ENCODE assay signal across 11 cellular contexts in genomic region chr1:115780655-115781054, GRCh38. TPM values are rescaled to one million over a fixed set of nuclear protein-coding genes. Genes with fewer than 3 reads are reported as not detected.
DNase-seq lines count a peak whose midpoint lies in the region; TF ChIP-seq lines count a peak whose summit lies in the region.
"Not testable (repeated sequence)": the region's sequence is repeated elsewhere in the genome, so short reads cannot be mapped to it uniquely, and the experiment has no call there.
"Had no signal": no experiment of that assay in that cellular context is flagged by ENCODE, and none has a peak within 500 bp of the region (broad histone marks: within the 10 kb centered on the region; RNA-seq: fewer than 3 reads in every experiment).

No MANE protein-coding gene starts in this region.

- not testable (repeated sequence) for H4K20me1 ChIP-seq in Loucy (ENCODE audit: insufficient read depth, low read length, poor library complexity, severe bottlenecking); PC-9 (ENCODE audit: insufficient read depth); mammary epithelial cell (ENCODE audit: insufficient read depth, low read length)

- not testable (repeated sequence) for H2BK15ac ChIP-seq in mesenchymal stem cell (ENCODE audit: low read depth, poor library complexity, severe bottlenecking)

- not testable (repeated sequence) for TF ChIP-seq POLR2A in esophagus squamous epithelium (IDR thresholded peaks at IDR 0.05)

- not testable (repeated sequence) for H3K9ac ChIP-seq in Loucy (ENCODE audit: low read depth, low read length, poor library complexity, severe bottlenecking); adipocyte (ENCODE audit: low read length); mammary epithelial cell (ENCODE audit: insufficient read depth, low read length)
- H3K9ac ChIP-seq in mesenchymal stem cell (ENCODE audit: low read length), result peak overlapping the region; percentile 54
- H3K9ac ChIP-seq in skeletal muscle satellite cell (ENCODE audit: low read depth, low read length), result peak overlapping the region; percentile 27

- not testable (repeated sequence) for TF ChIP-seq CTCF in Loucy (conservative IDR thresholded peaks at IDR 0.05; ENCODE audit: low read length); PC-9 (conservative IDR thresholded peaks at IDR 0.05); mammary epithelial cell (conservative IDR thresholded peaks at IDR 0.05 in 1 of 2, IDR thresholded peaks at IDR 0.05 in 1 of 2; ENCODE audit: extremely low read depth in 1 of 2, insufficient read depth in 1 of 2, low read depth in 1 of 2, low read length in 2 of 2); esophagus squamous epithelium (IDR thresholded peaks at IDR 0.05)

- H3K36me3 ChIP-seq in Loucy (ENCODE audit: insufficient read depth, low read length); PC-9 (ENCODE audit: low read depth); adipocyte (ENCODE audit: control insufficient read depth, insufficient read depth, low read length, severe bottlenecking); mammary epithelial cell (ENCODE audit: insufficient read depth, low read length); esophagus squamous epithelium; mesenchymal stem cell (ENCODE audit: control insufficient read depth in 1 of 2, insufficient read depth in 2 of 2, low read depth in 1 of 2, low read length in 2 of 2); skeletal muscle satellite cell (ENCODE audit: insufficient read depth, low read length): not testable (repeated sequence)

- CTCF ChIA-PET in PC-9 (lab: Charles Lee), result not testable (repeated sequence)
- CTCF ChIA-PET in mammary epithelial cell (lab: Charles Lee; ENCODE audit: low non-redundant PET), result interaction anchor here (0.6 kb wide), 1 partner anchor 728 kb away, joined by 5 read pairs; no protein-coding TSS in a partner anchor

- H3K4ac ChIP-seq in mesenchymal stem cell (ENCODE audit: low read depth in 1 of 2, low read length in 2 of 2), result not testable (repeated sequence)

- H2BK5ac ChIP-seq in mesenchymal stem cell (ENCODE audit: low read depth, low read length, poor library complexity, severe bottlenecking), result not testable (repeated sequence)

- H3K79me1 ChIP-seq in mesenchymal stem cell (replicated peaks; ENCODE audit: low read length, poor library complexity, severe bottlenecking), result not testable (repeated sequence)

- H3K18ac ChIP-seq in mesenchymal stem cell (ENCODE audit: low read depth in 1 of 2, low read length in 2 of 2), result not testable (repeated sequence)

- not testable (repeated sequence) for H3K9me2 ChIP-seq in Loucy (replicated peaks; ENCODE audit: low read depth, low read length); PC-9 (ENCODE audit: insufficient read depth)

- H3K9me3 ChIP-seq in Loucy (ENCODE audit: insufficient read depth, low read depth, low read length); PC-9 (ENCODE audit: insufficient read depth, low read depth); adipocyte (ENCODE audit: control insufficient read depth, low read length); mammary epithelial cell (replicated peaks; ENCODE audit: insufficient read depth, low read length); esophagus squamous epithelium; mesenchymal stem cell (ENCODE audit: control insufficient read depth, low read length); skeletal muscle satellite cell (replicated peaks; ENCODE audit: low read length): not testable (repeated sequence)

- WGBS in mammary epithelial cell (ENCODE audit: low coverage, missing lambda C conversion rate), result 64% methylated on average over 2 of the region's 2 CpGs
- 81 to 82% methylated on average over 2 of the region's 2 CpGs for WGBS in esophagus squamous epithelium, 2 donors
- 65% methylated on average over 2 of the region's 2 CpGs for WGBS in mesenchymal stem cell

- POLR2A ChIA-PET in PC-9 (lab: Charles Lee; ENCODE audit: unreplicated experiment), result not testable (repeated sequence)

- H4K8ac ChIP-seq in mesenchymal stem cell (ENCODE audit: low read length), result not testable (repeated sequence)

- not testable (repeated sequence) for H3K23ac ChIP-seq in mesenchymal stem cell (ENCODE audit: low read length in 2 of 2)

- H3K4me3 ChIP-seq in Loucy (ENCODE audit: low read length, poor library complexity, severe bottlenecking); PC-9; mammary epithelial cell (replicated peaks in 1 of 3; ENCODE audit: insufficient read depth in 1 of 3, low read depth in 2 of 3, low read length in 3 of 3); esophagus squamous epithelium; mesenchymal stem cell (ENCODE audit: insufficient read depth in 1 of 2, low read depth in 1 of 2, low read length in 2 of 2); skeletal muscle satellite cell (ENCODE audit: low read length): not testable (repeated sequence)
- peak overlapping the region; percentile 37 for H3K4me3 ChIP-seq in adipocyte (ENCODE audit: low read length)

- in situ Hi-C loops in mammary epithelial cell (cut with MboI; ENCODE audit: low sequenced_read_pairs in 2 of 2), result not testable (repeated sequence)

- H3K4me1 ChIP-seq in Loucy (ENCODE audit: insufficient read depth, low read length, poor library complexity, severe bottlenecking); mesenchymal stem cell (ENCODE audit: control insufficient read depth, insufficient read depth, low read depth, low read length): not testable (repeated sequence)
- H3K4me1 ChIP-seq in PC-9 (replicated peaks; ENCODE audit: insufficient read depth) (peaks cover 32% of the 10 kb centered on the region), adipocyte (ENCODE audit: control insufficient read depth, insufficient read depth, low read length) (peaks cover 32% of the 10 kb centered on the region), mammary epithelial cell (ENCODE audit: insufficient read depth, low read length) (peaks cover 31% of the 10 kb centered on the region), esophagus squamous epithelium (peaks cover 13 to 35% (median 17%) of the 10 kb centered on the region in 3 donors), skeletal muscle satellite cell (ENCODE audit: control insufficient read depth, insufficient read depth, low read length) (peaks cover 30% of the 10 kb centered on the region)

- peak overlapping the region; percentile 13 for H3K4me2 ChIP-seq in Loucy (ENCODE audit: low read depth, low read length, poor library complexity, severe bottlenecking)
- H3K4me2 ChIP-seq in PC-9, result peak overlapping the region; percentile 1; the same call in 1 of the 2 replicates
- peak overlapping the region; percentile 40 for H3K4me2 ChIP-seq in mammary epithelial cell (ENCODE audit: insufficient read depth, low read depth, low read length)
- not testable (repeated sequence) for H3K4me2 ChIP-seq in mesenchymal stem cell (ENCODE audit: low read length, poor library complexity, severe bottlenecking)
- H3K4me2 ChIP-seq in skeletal muscle satellite cell (ENCODE audit: low read length), result peak overlapping the region; percentile 49

- not testable (repeated sequence) for H4K91ac ChIP-seq in mesenchymal stem cell (ENCODE audit: low read length)

- not testable (repeated sequence) for H2AK5ac ChIP-seq in mesenchymal stem cell (ENCODE audit: low read length, severe bottlenecking)

- not testable (repeated sequence) for H3F3A ChIP-seq in Loucy (ENCODE audit: low read depth)
- peaks cover 32% of the 10 kb centered on the region for H3F3A ChIP-seq in PC-9 (ENCODE audit: insufficient read depth, low read depth)

- dilution Hi-C loops in mammary epithelial cell (cut with HindIII; ENCODE audit: low sequenced_read_pairs), result not testable (repeated sequence)

- H3K79me2 ChIP-seq in Loucy (ENCODE audit: insufficient read depth, low read length); PC-9 (ENCODE audit: low read depth); mammary epithelial cell (ENCODE audit: insufficient read depth, low read length): not testable (repeated sequence)

- H2AFZ ChIP-seq in Loucy (ENCODE audit: low read length); PC-9; mammary epithelial cell (ENCODE audit: low read depth, low read length); mesenchymal stem cell (ENCODE audit: low read depth, low read length): not testable (repeated sequence)

- DNase-seq in PC-9; adipocyte (ENCODE audit: low read depth); mammary epithelial cell; esophagus squamous epithelium (lab: John Stamatoyannopoulos, UW); mesenchymal stem cell: not testable (repeated sequence)

- intact Hi-C loops in PC-9 (cut with micrococcal nuclease; ENCODE audit: unreplicated experiment) (loop anchor here (10.0 kb wide), 1 partner anchor 714 kb away; no protein-coding TSS in a partner anchor), mammary epithelial cell (cut with micrococcal nuclease) (loop anchor here (1.0 kb wide), 2 partner anchors 27 to 197 kb away; no protein-coding TSS in a partner anchor)
- intact Hi-C loops in esophagus squamous epithelium (cut with DNase I), result not testable (repeated sequence)

- not testable (repeated sequence) for H2BK12ac ChIP-seq in mesenchymal stem cell (ENCODE audit: low read length in 2 of 2)

- not testable (repeated sequence) for H3K14ac ChIP-seq in mesenchymal stem cell (ENCODE audit: low read length in 2 of 2)

- H3K27ac ChIP-seq in PC-9 (0 out of 2 replicates have a peak overlapping the region, but pooled peaks have one; percentile 84), mammary epithelial cell (ENCODE audit: insufficient read depth, low read depth, low read length) (peak overlapping the region; percentile 97), esophagus squamous epithelium (peak overlapping the region; percentile 14 to 92 (median 84))
- H3K27ac ChIP-seq in mesenchymal stem cell (ENCODE audit: low read length, poor library complexity, severe bottlenecking), result not testable (repeated sequence)

- H3K27me3 ChIP-seq in Loucy (ENCODE audit: insufficient read depth, low read length, poor library complexity, severe bottlenecking); PC-9 (ENCODE audit: insufficient read depth, low read depth); adipocyte (replicated peaks; ENCODE audit: control insufficient read depth, insufficient read depth, low read length); mammary epithelial cell (ENCODE audit: insufficient read depth, low read length); esophagus squamous epithelium; mesenchymal stem cell (ENCODE audit: control insufficient read depth in 1 of 2, insufficient read depth in 1 of 2, low read length in 2 of 2); skeletal muscle satellite cell (ENCODE audit: control insufficient read depth, insufficient read depth, low read length): not testable (repeated sequence)

- BruUV-seq in PC-9 (replicated peaks; lab: Mats Ljungman, UMichigan); mammary epithelial cell (replicated peaks; lab: Mats Ljungman, UMichigan): not testable (repeated sequence)

- H2BK120ac ChIP-seq in mesenchymal stem cell (ENCODE audit: low read depth, low read length), result not testable (repeated sequence)

RNA-seq across cellular contexts. Expression of gene CASQ2, which starts 12.1 kb away (rescaled TPM):
- not detected in 2 replicates for total RNA-seq in PC-9 (2021)
- total RNA-seq in mammary epithelial cell, result not detected
- not detected for polyA plus RNA-seq in mammary epithelial cell
- polyA minus RNA-seq in mammary epithelial cell, result not detected
- 10 to 100 TPM in 1 of 4 donors, 1 to 10 TPM in 2, under 1 TPM in 1; 0.53 to 21.4 (median 4.1) TPM for total RNA-seq in esophagus squamous epithelium
- polyA plus RNA-seq in mesenchymal stem cell (2013, experiment 1 of 2), result not detected
- polyA plus RNA-seq in mesenchymal stem cell (2013, experiment 2 of 2), result not detected
- total RNA-seq in skeletal muscle satellite cell (2012; rRNA removed), result under 0.01 and 15.5 TPM in 2 replicates
- total RNA-seq: CD4-positive, alpha-beta T cell; H1; H9 had no signal
- polyA plus RNA-seq: BJ, H1 had no signal
